ENCODE assay signal across 22 cellular contexts in genomic region chr9:26775405-26775804, GRCh38.
DNase-seq lines count a peak whose midpoint lies in the region; ATAC-seq and TF ChIP-seq lines count a peak whose summit lies in the region.
"Had no signal": no experiment of that assay in that cellular context is flagged by ENCODE, and none has a peak within 500 bp of the region (broad histone marks: within the 10 kb centered on the region; RNA-seq: fewer than 3 reads in every experiment).

No MANE protein-coding gene starts in this region.

- H3K4me3 ChIP-seq in Peyer's patch (no peak overlapping the region), hepatocyte (no peak overlapping the region), mucosa of descending colon (no peak overlapping the region), transverse colon (no peak overlapping the region)
- H3K4me3 ChIP-seq: A549, BLaER1 had no signal

- no peaks in the 10 kb centered on the region for H4K20me1 ChIP-seq in hepatocyte (ENCODE audit: insufficient read depth, poor library complexity, severe bottlenecking)
- H4K20me1 ChIP-seq: BLaER1 had no signal

- intact Hi-C loops in mucosa of descending colon (cut with DNase I, micrococcal nuclease) (no loop called here), transverse colon (cut with DNase I; ENCODE audit: low total_unique reads) (no loop called here)

- H3K27me3 ChIP-seq in Peyer's patch (no peaks in the 10 kb centered on the region), hepatocyte (no peaks in the 10 kb centered on the region), transverse colon (no peaks in the 10 kb centered on the region)
- H3K27me3 ChIP-seq: BE2C, BLaER1 had no signal

- H3K9me3 ChIP-seq in Peyer's patch = no peaks in the 10 kb centered on the region
- no peaks in the 10 kb centered on the region for H3K9me3 ChIP-seq in hepatocyte (ENCODE audit: low read depth)
- H3K9me3 ChIP-seq in mucosa of descending colon = no peaks in the 10 kb centered on the region
- no peaks in the 10 kb centered on the region for H3K9me3 ChIP-seq in transverse colon
- H3K9me3 ChIP-seq: A549, BE2C, BLaER1 had no signal

- no peaks in the 10 kb centered on the region for H3K4me1 ChIP-seq in Peyer's patch
- H3K4me1 ChIP-seq in hepatocyte (ENCODE audit: insufficient read depth) = no peaks in the 10 kb centered on the region
- no peaks in the 10 kb centered on the region for H3K4me1 ChIP-seq in mucosa of descending colon (ENCODE audit: low read depth)
- peaks cover 0 to 7% (median 0%) of the 10 kb centered on the region in 4 donors for H3K4me1 ChIP-seq in transverse colon
- H3K4me1 ChIP-seq: A549, BE2C, BLaER1 had no signal

- DNase-seq in Peyer's patch (peak in 2 of 3 donors; percentile 76 to 83), hepatocyte (ENCODE audit: low spot score) (peak; percentile 12), mucosa of descending colon (peak; percentile 55 to 60 (median 57)), transverse colon (peak; percentile 68)
- DNase-seq: AML-193; BE2C; C1 segment of cervical spinal cord; CD4-positive, alpha-beta memory T cell; CD4-positive, CD25-positive, alpha-beta regulatory T cell; CD8-positive, alpha-beta memory T cell; COR-L47; DMS 273 treated with DMSO at 0.1 percent for 48 hours; DMS153; DMS53; DMS79; GF-D8 had no signal

- H3K9me2 ChIP-seq in hepatocyte (replicated peaks; ENCODE audit: insufficient read depth) = no peaks in the 10 kb centered on the region

- peak; percentile 94 for ATAC-seq in mucosa of descending colon
- ATAC-seq in GM18873 (IDR thresholded peaks at IDR 0.05; ENCODE audit: low FRiP score, unreplicated experiment) = no peak
- ATAC-seq in HG03439 (IDR thresholded peaks at IDR 0.05; ENCODE audit: unreplicated experiment) = no peak
- ATAC-seq in GM18511 (IDR thresholded peaks at IDR 0.05; ENCODE audit: unreplicated experiment) = no peak
- ATAC-seq: A549 had no signal

- H2AFZ ChIP-seq in hepatocyte = no peak overlapping the region

- in situ Hi-C loops in transverse colon (cut with MboI; ENCODE audit: low pct_ligation_motif_present in 1 of 4, low pct_unique_long_range_greater_than_20kb in 1 of 4, low sequenced_read_pairs in 3 of 4) = no loop called here

- TF ChIP-seq CTCF in Peyer's patch (IDR thresholded peaks at IDR 0.05) (no peak), hepatocyte (IDR thresholded peaks at IDR 0.05; ENCODE audit: poor library complexity) (no peak), mucosa of descending colon (IDR thresholded peaks at IDR 0.05) (no peak), transverse colon (IDR thresholded peaks at IDR 0.05) (no peak)

- no peak for TF ChIP-seq EP300 in transverse colon (IDR thresholded peaks at IDR 0.05; ENCODE audit: low read depth)

- H3K36me3 ChIP-seq in Peyer's patch = no peaks in the 10 kb centered on the region
- H3K36me3 ChIP-seq in hepatocyte (replicated peaks; ENCODE audit: insufficient read depth, low read depth) = no peaks in the 10 kb centered on the region
- H3K36me3 ChIP-seq in mucosa of descending colon (ENCODE audit: low read depth) = no peaks in the 10 kb centered on the region
- no peaks in the 10 kb centered on the region for H3K36me3 ChIP-seq in transverse colon
- H3K36me3 ChIP-seq: BE2C, BLaER1 had no signal

- H3K79me2 ChIP-seq in hepatocyte = no peaks in the 10 kb centered on the region

- H3K4me2 ChIP-seq in hepatocyte = no peak overlapping the region
- H3K4me2 ChIP-seq: A549, BLaER1 had no signal

- no peak for TF ChIP-seq POLR2A in Peyer's patch (IDR thresholded peaks at IDR 0.05)
- no peak for TF ChIP-seq POLR2A in transverse colon (IDR thresholded peaks at IDR 0.05)

- 67% methylated on average over 3 of the region's 3 CpGs for WGBS in hepatocyte (ENCODE audit: low lambda C conversion rate, missing lambda C conversion rate)
- WGBS in transverse colon (ENCODE audit: low coverage in 1 of 2), 2 donors = 17 to 37% methylated on average over 2 to 3 of the region's 3 CpGs

- H3K27ac ChIP-seq in Peyer's patch (no peak overlapping the region), hepatocyte (no peak overlapping the region), transverse colon (peak overlapping the region in 3 of 4 donors; percentile 16 to 34 (median 17))
- H3K27ac ChIP-seq: 22Rv1, A549, BLaER1 had no signal

Comparison
In these comparisons a context has a peak if more than half of its experiments do, and no peak if none do; other contexts are left out.
1. DNase-seq: peak in every context shown above with its lines; median percentile 80 in Peyer's patch; 68 in transverse colon; 57 in mucosa of descending colon; 12 in hepatocyte.
2. H3K27ac ChIP-seq: peak in transverse colon (3 of 4); none in Peyer's patch (0 of 4) and hepatocyte (single experiment).